8 cellular contexts compared by ENCODE assay signal in the genomic region with DNA sequence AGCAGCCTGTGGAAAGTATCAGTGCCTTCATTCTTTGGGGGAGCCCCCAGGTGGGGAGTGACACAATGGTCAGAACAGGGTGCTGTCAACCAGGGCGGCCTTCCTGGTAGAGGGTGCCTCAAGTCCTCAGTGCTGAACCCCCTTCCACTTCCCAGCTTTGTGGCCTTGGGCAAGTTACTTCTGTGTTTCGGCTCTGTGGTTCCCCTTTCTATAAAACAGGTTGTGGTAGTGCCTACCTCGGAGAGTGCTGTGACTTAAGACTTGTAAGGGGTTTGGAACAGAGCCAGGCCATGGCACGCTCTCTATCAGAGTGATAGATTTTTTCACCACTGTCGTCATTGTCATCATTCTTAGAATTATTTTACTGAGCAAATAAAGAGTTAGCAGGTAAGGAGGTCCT.
DNase-seq lines count a peak whose midpoint lies in the region; ATAC-seq and TF ChIP-seq lines count a peak whose summit lies in the region.

No MANE protein-coding gene starts in this region.

- CTCF ChIA-PET in WTC11 (lab: Charles Lee), result interaction anchor here (1.3 to 7.5 kb wide), 2 partner anchors 67 to 361 kb away, joined by 4 to 107 read pairs; no protein-coding TSS in a partner anchor
- CTCF ChIA-PET in HEK293T (lab: Yijun Ruan, JAX), result no interaction called here

- peaks cover 38% of the 10 kb centered on the region for H3K4me1 Mint-ChIP-seq in WTC11
- peaks cover 85% of the 10 kb centered on the region for H3K4me1 Mint-ChIP-seq in central memory CD8-positive, alpha-beta T cell

- peak; percentile 58 for ATAC-seq in GM18520 (IDR thresholded peaks at IDR 0.05; ENCODE audit: unreplicated experiment)
- peak; percentile 47 for ATAC-seq in HG03571 (IDR thresholded peaks at IDR 0.05; ENCODE audit: unreplicated experiment)
- ATAC-seq in WTC11, result no peak
- ATAC-seq in central memory CD8-positive, alpha-beta T cell (replicated peaks; ENCODE audit: extremely low read depth, poor library complexity, severe bottlenecking), result peak; percentile 90
- no peak for ATAC-seq in GM21515 (IDR thresholded peaks at IDR 0.05; ENCODE audit: unreplicated experiment)

- H3K9me3 Mint-ChIP-seq in WTC11, result no peaks in the 10 kb centered on the region
- no peaks in the 10 kb centered on the region for H3K9me3 Mint-ChIP-seq in central memory CD8-positive, alpha-beta T cell

- no peak overlapping the region for H3K4me3 Mint-ChIP-seq in WTC11
- H3K4me3 Mint-ChIP-seq in central memory CD8-positive, alpha-beta T cell, result peak overlapping the region; percentile 76

- POLR2A ChIA-PET in WTC11 (lab: Charles Lee) (no interaction called here), HEK293T (lab: Yijun Ruan, JAX) (no interaction called here)

- no peaks in the 10 kb centered on the region for H3K36me3 Mint-ChIP-seq in WTC11
- peaks cover 16% of the 10 kb centered on the region for H3K36me3 Mint-ChIP-seq in central memory CD8-positive, alpha-beta T cell (ENCODE audit: insufficient read depth)

- TF ChIP-seq CTCF in WTC11 (IDR thresholded peaks at IDR 0.05), result no peak

- DNase-seq in WTC11 (ENCODE audit: low spot score) (no peak), DMS53 treated with DMSO at 0.1 percent for 48 hours (lab: John Stamatoyannopoulos, UW; ENCODE audit: unreplicated experiment) (no peak), HEK293T (ENCODE audit: extremely low spot score) (no peak)
- DNase-seq in central memory CD8-positive, alpha-beta T cell (ENCODE audit: low spot score in 2 of 2), result peak; percentile 48 to 76
- peak; percentile 51 to 54 for DNase-seq in stimulated activated CD4-positive, alpha-beta T cell treated with anti-CD3 and anti-CD28 coated beads, Interleukin-2, amount 100 ng/mL, for 48 hours

- H3K27me3 Mint-ChIP-seq in WTC11 (ENCODE audit: low read depth), result no peaks in the 10 kb centered on the region
- no peaks in the 10 kb centered on the region for H3K27me3 Mint-ChIP-seq in central memory CD8-positive, alpha-beta T cell

- H3K27ac Mint-ChIP-seq in WTC11, result peak overlapping the region; percentile 78
- H3K27ac Mint-ChIP-seq in central memory CD8-positive, alpha-beta T cell (ENCODE audit: low read depth), result peak overlapping the region; percentile 96

TF ChIP-seq in WTC11, 78 proteins besides CTCF, POLR2A, EP300 and RAD21:
- no peak for TF ChIP-seq E2F5 (CRISPR knock-in tag; IDR thresholded peaks at IDR 0.05)

TF ChIP-seq in HEK293T, 16 proteins besides CTCF, POLR2A, EP300 and RAD21:
- no peak for TF ChIP-seq ARNT (IDR thresholded peaks at IDR 0.05)
- no peak for TF ChIP-seq NFRKB (IDR thresholded peaks at IDR 0.05)
- TF ChIP-seq TARDBP (IDR thresholded peaks at IDR 0.05), result no peak
- TF ChIP-seq ELF4 (IDR thresholded peaks at IDR 0.05), result no peak
- TF ChIP-seq BHLHE40 (IDR thresholded peaks at IDR 0.05; ENCODE audit: borderline replicate concordance), result no peak
- no peak for TF ChIP-seq SP1 (IDR thresholded peaks at IDR 0.05)
- no peak for TF ChIP-seq HDGF (IDR thresholded peaks at IDR 0.05; ENCODE audit: borderline replicate concordance)
- TF ChIP-seq FOXM1 (IDR thresholded peaks at IDR 0.05; ENCODE audit: borderline replicate concordance), result no peak
- no peak for TF ChIP-seq FOXA1 (IDR thresholded peaks at IDR 0.05)
- no peak for TF ChIP-seq CTBP1 (IDR thresholded peaks at IDR 0.05; ENCODE audit: borderline replicate concordance)
- TF ChIP-seq, protein P1, sequence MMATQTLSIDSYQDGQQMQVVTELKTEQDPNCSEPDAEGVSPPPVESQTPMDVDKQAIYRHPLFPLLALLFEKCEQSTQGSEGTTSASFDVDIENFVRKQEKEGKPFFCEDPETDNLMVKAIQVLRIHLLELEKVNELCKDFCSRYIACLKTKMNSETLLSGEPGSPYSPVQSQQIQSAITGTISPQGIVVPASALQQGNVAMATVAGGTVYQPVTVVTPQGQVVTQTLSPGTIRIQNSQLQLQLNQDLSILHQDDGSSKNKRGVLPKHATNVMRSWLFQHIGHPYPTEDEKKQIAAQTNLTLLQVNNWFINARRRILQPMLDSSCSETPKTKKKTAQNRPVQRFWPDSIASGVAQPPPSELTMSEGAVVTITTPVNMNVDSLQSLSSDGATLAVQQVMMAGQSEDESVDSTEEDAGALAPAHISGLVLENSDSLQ (IDR thresholded peaks at IDR 0.05), result no peak
- no peak for TF ChIP-seq ZNF384 (IDR thresholded peaks at IDR 0.05)
- no peak for TF ChIP-seq L3MBTL2 (conservative IDR thresholded peaks at IDR 0.05)
- no peak for TF ChIP-seq FOXK2 (IDR thresholded peaks at IDR 0.05)
- no peak for TF ChIP-seq SUZ12 (IDR thresholded peaks at IDR 0.05)
- TF ChIP-seq LEF1 (IDR thresholded peaks at IDR 0.05; ENCODE audit: borderline replicate concordance), result no peak

Comparison
In these comparisons a context has a peak if more than half of its experiments do, and no peak if none do; other contexts are left out.
1. ATAC-seq: peak in GM18520 (single experiment), HG03571 (single experiment) and central memory CD8-positive, alpha-beta T cell (single experiment); none in WTC11 (single experiment) and GM21515 (single experiment).
2. DNase-seq: peak in central memory CD8-positive, alpha-beta T cell (2 of 2) and stimulated activated CD4-positive, alpha-beta T cell treated with anti-CD3 and anti-CD28 coated beads, Interleukin-2, amount 100 ng/mL, for 48 hours (2 of 2); none in WTC11 (single experiment), DMS53 treated with DMSO at 0.1 percent for 48 hours (single experiment) and HEK293T (single experiment).